11 cellular contexts compared by ENCODE assay signal in genomic region chr2:162113771-162114168, GRCh38. TPM values are rescaled to one million over a fixed set of nuclear protein-coding genes. Genes with fewer than 3 reads are reported as not detected.
DNase-seq lines count a peak whose midpoint lies in the region; TF ChIP-seq lines count a peak whose summit lies in the region.
"Had no signal": no experiment of that assay in that cellular context is flagged by ENCODE, and none has a peak within 500 bp of the region (broad histone marks: within the 10 kb centered on the region; RNA-seq: fewer than 3 reads in every experiment).

No MANE protein-coding gene starts in this region.

- no peaks in the 10 kb centered on the region for H4K20me1 ChIP-seq in smooth muscle cell (ENCODE audit: low read depth)

- no peak for TF ChIP-seq CTCF in right atrium auricular region (IDR thresholded peaks at IDR 0.05)
- TF ChIP-seq CTCF in smooth muscle cell (IDR thresholded peaks at IDR 0.05; ENCODE audit: borderline replicate concordance, insufficient read depth, poor library complexity, severe bottlenecking) = no peak
- no peak for TF ChIP-seq CTCF in vagina (IDR thresholded peaks at IDR 0.05)

- H3K36me3 ChIP-seq in right atrium auricular region = no peaks in the 10 kb centered on the region
- no peaks in the 10 kb centered on the region for H3K36me3 ChIP-seq in smooth muscle cell (ENCODE audit: low read depth)
- H3K36me3 ChIP-seq in vagina = no peaks in the 10 kb centered on the region

- no peak overlapping the region for H2AFZ ChIP-seq in smooth muscle cell (ENCODE audit: low read depth)

- peak overlapping the region; percentile 17 for H3K4me2 ChIP-seq in smooth muscle cell

- H3K9ac ChIP-seq in smooth muscle cell (ENCODE audit: low read depth) = no peak overlapping the region

- H3K4me1 ChIP-seq in right atrium auricular region = peaks cover 0 to 23% of the 10 kb centered on the region in 2 donors
- H3K4me1 ChIP-seq in smooth muscle cell (ENCODE audit: low read depth) = peaks cover 13% of the 10 kb centered on the region
- peaks cover 24% of the 10 kb centered on the region for H3K4me1 ChIP-seq in vagina

- no peaks in the 10 kb centered on the region for H3K27me3 ChIP-seq in right atrium auricular region
- H3K27me3 ChIP-seq in smooth muscle cell (ENCODE audit: low read depth) = no peaks in the 10 kb centered on the region
- no peaks in the 10 kb centered on the region for H3K27me3 ChIP-seq in vagina

- no peaks in the 10 kb centered on the region for H3K79me2 ChIP-seq in smooth muscle cell (ENCODE audit: low read depth)

- 16% methylated on average over 1 of the region's 1 CpG for WGBS in smooth muscle cell (ENCODE audit: low lambda C conversion rate)

- H3K9me3 ChIP-seq in right atrium auricular region = no peaks in the 10 kb centered on the region
- H3K9me3 ChIP-seq in smooth muscle cell (replicated peaks; ENCODE audit: low read depth) = peaks cover 3% of the 10 kb centered on the region
- H3K9me3 ChIP-seq in vagina = no peaks in the 10 kb centered on the region

- intact Hi-C loops in vagina (cut with DNase I) = no loop called here

- TF ChIP-seq POLR2A in vagina (IDR thresholded peaks at IDR 0.05) = no peak

- no peak overlapping the region for H3K4me3 ChIP-seq in right atrium auricular region
- no peak overlapping the region for H3K4me3 ChIP-seq in smooth muscle cell
- H3K4me3 ChIP-seq in vagina = no peak overlapping the region

- peak; percentile 29 for DNase-seq in NK-92 treated with Interleukin-12 subunit alpha and Interleukin-12 subunit beta, amount 100 ng/mL, for 24 hours (lab: John Stamatoyannopoulos, UW)
- no peak for DNase-seq in NK-92 (lab: John Stamatoyannopoulos, UW; ENCODE audit: unreplicated experiment)
- DNase-seq in amniotic epithelial cell (ENCODE audit: low read depth) = peak; percentile 93
- peak; percentile 61 for DNase-seq in right atrium auricular region (ENCODE audit: low spot score)
- DNase-seq in smooth muscle cell (lab: John Stamatoyannopoulos, UW; ENCODE audit: unreplicated experiment) = no peak
- no peak for DNase-seq in GM19238 (ENCODE audit: insufficient read length, low spot score)
- no peak for DNase-seq in NCI-H187 treated with DMSO at 0.1 percent for 48 hours (lab: John Stamatoyannopoulos, UW)
- DNase-seq in vagina (ENCODE audit: extremely low spot score in 2 of 2) = no peak
- DNase-seq: activated effector memory CD4-positive, alpha-beta T cell treated with anti-CD3 and anti-CD28 coated beads, Interleukin-2, amount 50 U/mL, for 16 hours had no signal

- H3F3A ChIP-seq in smooth muscle cell (ENCODE audit: low read depth) = no peaks in the 10 kb centered on the region

- H3K27ac ChIP-seq in right atrium auricular region (no peak overlapping the region), smooth muscle cell (ENCODE audit: low read depth) (peak overlapping the region; percentile 17), vagina (no peak overlapping the region)
- H3K27ac ChIP-seq: 22Rv1 had no signal

RNA-seq across cellular contexts. Expression of gene GCG, which starts 38.3 kb away (rescaled TPM):
- total RNA-seq in right atrium auricular region (not detected), smooth muscle cell (not detected in 2 replicates), vagina (not detected)
- not detected in 2 replicates for polyA plus RNA-seq in smooth muscle cell
- polyA plus RNA-seq: neural cell had no signal

RNA-seq across cellular contexts. Expression of gene DPP4, which starts 39.8 kb away (rescaled TPM):
- total RNA-seq in right atrium auricular region (1 to 10 TPM; 4.5 to 6.8 TPM), smooth muscle cell (29.5 and 32.0 TPM in 2 replicates), vagina (15.5 TPM)
- 17.6 and 24.8 TPM in 2 replicates for polyA plus RNA-seq in smooth muscle cell
- polyA plus RNA-seq: neural cell had no signal

Comparison
In these comparisons a context has a peak if more than half of its experiments do, and no peak if none do; other contexts are left out.
1. DNase-seq: peak in NK-92 treated with Interleukin-12 subunit alpha and Interleukin-12 subunit beta, amount 100 ng/mL, for 24 hours (single experiment), amniotic epithelial cell (single experiment) and right atrium auricular region (single experiment); none in NK-92 (single experiment), smooth muscle cell (single experiment), GM19238 (single experiment), NCI-H187 treated with DMSO at 0.1 percent for 48 hours (single experiment) and vagina (0 of 2).